18 cellular contexts compared by ENCODE assay signal in genomic region chr10:77510695-77511094, GRCh38.
A peak's percentile ranks its signal among the peaks of the same experiment; 100 is the strongest.
DNase-seq lines count a peak whose midpoint lies in the region; ATAC-seq, FAIRE-seq and TF ChIP-seq lines count a peak whose summit lies in the region.
"Had no signal": no experiment of that assay in that cellular context is flagged by ENCODE, and none has a peak within 500 bp of the region (broad histone marks: within the 10 kb centered on the region; RNA-seq: fewer than 3 reads in every experiment).

No MANE protein-coding gene starts in this region.

- RAD21 ChIA-PET in GM12878 (lab: Charles Lee; ENCODE audit: unreplicated experiment), result interaction anchor here (2.9 kb wide), 1 partner anchor 12 kb away, joined by 12 read pairs; no protein-coding TSS in a partner anchor

- no peak for TF ChIP-seq EP300 in GM12878 (IDR thresholded peaks at IDR 0.05; ENCODE audit: borderline replicate concordance in 1 of 2, control insufficient read depth in 1 of 2, low read depth in 2 of 2, low read length in 2 of 2)

- H3K9me3 Mint-ChIP-seq in HFFc6 (no peaks in the 10 kb centered on the region), neural progenitor cell (no peaks in the 10 kb centered on the region)

- CTCF ChIA-PET in GM12878 (lab: Yijun Ruan, JAX), result interaction anchor here (1.5 kb wide), 1 partner anchor 8 kb away, joined by 3 read pairs; no protein-coding TSS in a partner anchor

- in situ Hi-C loops in GM12878 (cut with MboI), result no loop called here

- intact Hi-C loops in GM12878 (cut with micrococcal nuclease; ENCODE audit: unreplicated experiment), result no loop called here

- peak overlapping the region; percentile 76 for H3K4me3 Mint-ChIP-seq in HFFc6
- no peak overlapping the region for H3K4me3 Mint-ChIP-seq in neural progenitor cell

- peaks cover 3% of the 10 kb centered on the region for H3F3A ChIP-seq in neural progenitor cell (ENCODE audit: low read depth)

- H2AFZ ChIP-seq in GM12878 (ENCODE audit: control insufficient read depth, low read depth, low read length) (no peak overlapping the region), neural progenitor cell (replicated peaks) (no peak overlapping the region)

- ATAC-seq in GM12878 (no peak), GM19455 (IDR thresholded peaks at IDR 0.05; ENCODE audit: unreplicated experiment) (no peak), GM19452 (IDR thresholded peaks at IDR 0.05; ENCODE audit: unreplicated experiment) (no peak)

- 58% methylated on average over 7 of the region's 7 CpGs for WGBS in GM12878 (ENCODE audit: insufficient coverage, insufficient replicate concordance, low lambda C conversion rate, missing lambda C conversion rate)

- no peak overlapping the region for H3K9ac ChIP-seq in GM12878 (ENCODE audit: control insufficient read depth, insufficient read depth, low read length)
- H3K9ac ChIP-seq in neural progenitor cell, result no peak overlapping the region
- H3K9ac ChIP-seq: BLaER1 had no signal

- H3K27me3 ChIP-seq in GM12878 (replicated peaks in 1 of 2; ENCODE audit: control insufficient read depth in 2 of 2, insufficient read depth in 2 of 2, low read length in 1 of 2) (no peaks in the 10 kb centered on the region), neural progenitor cell (no peaks in the 10 kb centered on the region)
- H3K27me3 ChIP-seq: BLaER1 had no signal

- H4K20me1 ChIP-seq in GM12878 (ENCODE audit: control insufficient read depth, insufficient read depth), result no peaks in the 10 kb centered on the region
- H4K20me1 ChIP-seq in neural progenitor cell (ENCODE audit: low read depth), result peaks cover 3% of the 10 kb centered on the region
- H4K20me1 ChIP-seq: BLaER1 had no signal

- 0 out of 2 replicates have a peak, but pooled peaks cover 3% of the 10 kb centered on the region for H3K36me3 Mint-ChIP-seq in HFFc6 (ENCODE audit: low read depth)
- no peaks in the 10 kb centered on the region for H3K36me3 Mint-ChIP-seq in neural progenitor cell

- H3K9me3 ChIP-seq in GM12878 (replicated peaks; ENCODE audit: control insufficient read depth, insufficient read depth, low read length), result no peaks in the 10 kb centered on the region
- H3K9me3 ChIP-seq in neural progenitor cell (ENCODE audit: low read depth), result no peaks in the 10 kb centered on the region
- H3K9me3 ChIP-seq: BLaER1 had no signal

- H3K4me2 ChIP-seq in GM12878 (ENCODE audit: control insufficient read depth, insufficient read depth), result no peak overlapping the region
- H3K4me2 ChIP-seq in neural progenitor cell, result no peak overlapping the region
- H3K4me2 ChIP-seq: BLaER1 had no signal

- POLR2A ChIA-PET in GM12878 (lab: Charles Lee), result no interaction called here

- H3K27me3 Mint-ChIP-seq in HFFc6 (ENCODE audit: insufficient read depth), result peaks cover 7% of the 10 kb centered on the region
- H3K27me3 Mint-ChIP-seq in neural progenitor cell (ENCODE audit: insufficient read depth, low read depth), result no peaks in the 10 kb centered on the region

- BruUV-seq in GM12878 (replicated peaks; lab: Mats Ljungman, UMichigan), result no TSS peak

- H3K4me1 ChIP-seq in GM12878 (ENCODE audit: control insufficient read depth, insufficient read depth, low read length) (no peaks in the 10 kb centered on the region), neural progenitor cell (peaks cover 33% of the 10 kb centered on the region)

- no peak for TF ChIP-seq POLR2A in GM12878 (IDR thresholded peaks at IDR 0.05; ENCODE audit: low read depth, low read length)

- TF ChIP-seq RAD21 in GM12878 (IDR thresholded peaks at IDR 0.05; ENCODE audit: insufficient read depth, low read depth, low read length), result no peak

- peak overlapping the region; percentile 59 for H3K27ac ChIP-seq in 22Rv1
- no peak overlapping the region for H3K27ac ChIP-seq in GM12878 (ENCODE audit: control insufficient read depth, insufficient read depth)
- H3K27ac ChIP-seq in neural progenitor cell, result no peak overlapping the region
- H3K27ac ChIP-seq: BLaER1 had no signal

- no peaks in the 10 kb centered on the region for H3K79me2 ChIP-seq in GM12878 (ENCODE audit: control insufficient read depth, insufficient read depth, low read length)
- H3K79me2 ChIP-seq in neural progenitor cell (ENCODE audit: low read depth), result no peaks in the 10 kb centered on the region

- FAIRE-seq in GM12878 (lab: Jason Lieb, UNC), result no peak
- FAIRE-seq: G401.6, H1 had no signal

- H3K36me3 ChIP-seq in GM12878 (ENCODE audit: control insufficient read depth in 2 of 2, insufficient read depth in 2 of 2, low read length in 1 of 2), result no peaks in the 10 kb centered on the region
- no peaks in the 10 kb centered on the region for H3K36me3 ChIP-seq in neural progenitor cell
- H3K36me3 ChIP-seq: BLaER1 had no signal

- no peak for TF ChIP-seq CTCF in 22Rv1 (IDR thresholded peaks at IDR 0.05)
- no peak for TF ChIP-seq CTCF in HFFc6 (IDR thresholded peaks at IDR 0.05)
- no peak for TF ChIP-seq CTCF in GM12878 (IDR thresholded peaks at IDR 0.05 in 2 of 3, conservative IDR thresholded peaks at IDR 0.05 in 1 of 3; ENCODE audit: control insufficient read depth in 2 of 3, extremely low read depth in 1 of 3, insufficient read depth in 1 of 3, low read depth in 3 of 3, low read length in 3 of 3)
- TF ChIP-seq CTCF in neural progenitor cell (IDR thresholded peaks at IDR 0.05), result no peak

- SMC1A ChIA-PET in GM12878 (lab: Charles Lee; ENCODE audit: uncharacterized antibody, unreplicated experiment), result interaction anchor here (0.9 to 1.1 kb wide), 2 partner anchors 13 to 16 kb away, joined by 3 to 4 read pairs; no protein-coding TSS in a partner anchor

- H3K4me3 ChIP-seq in GM12878, result no peak overlapping the region
- no peak overlapping the region for H3K4me3 ChIP-seq in neural progenitor cell
- H3K4me3 ChIP-seq: BLaER1 had no signal

- no peak for DNase-seq in HFFc6
- no peak for DNase-seq in GM12878 (ENCODE audit: low read depth, low spot score)
- no peak for DNase-seq in neural progenitor cell (ENCODE audit: low spot score)
- DNase-seq in stimulated activated CD4-positive, alpha-beta T cell treated with anti-CD3 and anti-CD28 coated beads, Interleukin-4, amount 100 ng/mL, for 4 hours, result no peak
- no peak for DNase-seq in activated naive CD4-positive, alpha-beta T cell treated with Interleukin-2 at 50 U/mL for 16 hours
- DNase-seq: NCI-H1048, NCI-H1436 treated with DMSO at 0.1 percent for 48 hours, NCI-H2029, NCI-H2171 treated with DMSO at 0.1 percent for 48 hours, NCI-H446 treated with DMSO at 0.1 percent for 48 hours, Right ventricle myocardium superior, T-helper 1 cell had no signal

- H3K4me1 Mint-ChIP-seq in HFFc6 (ENCODE audit: low read depth), result peaks cover 97% of the 10 kb centered on the region
- H3K4me1 Mint-ChIP-seq in neural progenitor cell, result peaks cover 48% of the 10 kb centered on the region

- H3K27ac Mint-ChIP-seq in HFFc6 (peak overlapping the region; percentile 88), neural progenitor cell (peak overlapping the region; percentile 35)

TF ChIP-seq in GM12878, 131 proteins besides CTCF, POLR2A, EP300 and RAD21:
- TF ChIP-seq SMAD5 (IDR thresholded peaks at IDR 0.05; ENCODE audit: low read depth) (no peak), SMAD1 (IDR thresholded peaks at IDR 0.05; ENCODE audit: low read depth, partially characterized antibody) (peak; percentile 51)
